In the genomic region with DNA sequence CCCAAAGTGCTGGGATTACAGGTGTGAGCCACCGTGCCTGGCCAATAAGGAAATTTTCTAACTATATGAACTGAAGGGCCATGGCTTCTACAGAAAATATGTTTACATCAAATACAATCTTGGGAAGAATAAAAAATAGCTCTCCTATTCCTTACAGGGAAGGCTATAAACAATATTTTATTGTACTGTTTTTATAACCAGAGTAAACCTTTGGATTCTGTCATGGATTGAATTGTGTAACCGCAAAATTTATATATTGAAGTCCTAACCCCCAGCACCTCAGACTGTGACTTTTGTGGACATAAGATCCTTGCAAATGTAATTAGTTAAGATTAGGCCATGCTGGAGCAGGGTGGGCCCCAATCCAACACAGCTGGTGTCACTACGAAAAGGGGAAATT, we compare ENCODE assay signal across 19 cellular contexts. TPM values are rescaled to one million over a fixed set of nuclear protein-coding genes. Genes with fewer than 3 reads are reported as not detected.
DNase-seq lines count a peak whose midpoint lies in the region; ATAC-seq, FAIRE-seq and TF ChIP-seq lines count a peak whose summit lies in the region.
"Had no signal": no experiment of that assay in that cellular context is flagged by ENCODE, and none has a peak within 500 bp of the region (broad histone marks: within the 10 kb centered on the region; RNA-seq: fewer than 3 reads in every experiment).

No MANE protein-coding gene starts in this region.

- peaks cover 46% of the 10 kb centered on the region for H3K36me3 Mint-ChIP-seq in T-helper 2 cell treated with Interferon-gamma antibody and Interleukin-4, amounts not matched to agents 5 μg/mL and 100 μg/mL, for 36 hours (ENCODE audit: low read depth)

- DNase-seq in D721Med (ENCODE audit: insufficient read length, low spot score) (no peak), RWPE1 (ENCODE audit: low spot score) (no peak), colonic mucosa (no peak), tibial artery (no peak)
- DNase-seq in T-helper 2 cell treated with Interferon-gamma antibody and Interleukin-4, amounts not matched to agents 5 μg/mL and 100 μg/mL, for 36 hours (ENCODE audit: low spot score) = no peak
- DNase-seq: ACHN; BE2C; C1 segment of cervical spinal cord; CD4-positive, CD25-positive, alpha-beta regulatory T cell; CD8-positive, alpha-beta memory T cell; COR-L47; GDM1; GM23248 had no signal

- CTCF ChIA-PET in RWPE1 (lab: Yijun Ruan, JAX) = interaction anchor here (0.7 kb wide), 1 partner anchor 218 kb away, joined by 3 read pairs; no protein-coding TSS in a partner anchor

- FAIRE-seq in D721Med (lab: Jason Lieb, UNC) = peak; percentile 79
- FAIRE-seq: A204.1, GM12892, GM18507 had no signal

- no peaks in the 10 kb centered on the region for H3K9me3 ChIP-seq in colonic mucosa
- H3K9me3 ChIP-seq in mucosa of rectum (ENCODE audit: control insufficient read depth in 2 of 2, low read length in 2 of 2) = no peaks in the 10 kb centered on the region
- H3K9me3 ChIP-seq in tibial artery = no peaks in the 10 kb centered on the region
- H3K9me3 ChIP-seq: BE2C, HAP-1 had no signal

- peaks cover 4% of the 10 kb centered on the region for H3K4me1 Mint-ChIP-seq in T-helper 2 cell treated with Interferon-gamma antibody and Interleukin-4, amounts not matched to agents 5 μg/mL and 100 μg/mL, for 36 hours (ENCODE audit: low read depth)

- TF ChIP-seq CTCF in D721Med (IDR thresholded peaks at IDR 0.05; ENCODE audit: insufficient read depth, missing control alignments) (no peak), RWPE1 (conservative IDR thresholded peaks at IDR 0.05; ENCODE audit: low read depth) (no peak), colonic mucosa (IDR thresholded peaks at IDR 0.05) (no peak), tibial artery (IDR thresholded peaks at IDR 0.05) (no peak)

- H3K4me1 ChIP-seq in colonic mucosa = peaks cover 4% of the 10 kb centered on the region
- H3K4me1 ChIP-seq in mucosa of rectum (ENCODE audit: control insufficient read depth in 2 of 2, insufficient read depth in 2 of 2, low read length in 2 of 2) = peaks cover 6 to 14% of the 10 kb centered on the region in 2 donors
- H3K4me1 ChIP-seq in tibial artery = peaks cover 0 to under 1% (median 0%) of the 10 kb centered on the region in 4 donors
- H3K4me1 ChIP-seq: BE2C, HAP-1 had no signal

- H3K4me3 ChIP-seq in colonic mucosa (no peak overlapping the region), mucosa of rectum (ENCODE audit: low read length in 2 of 2) (no peak overlapping the region), tibial artery (no peak overlapping the region)
- H3K4me3 ChIP-seq: GM23248, HAP-1 had no signal

- no peaks in the 10 kb centered on the region for H3K27me3 ChIP-seq in colonic mucosa
- H3K27me3 ChIP-seq in mucosa of rectum (ENCODE audit: control insufficient read depth in 2 of 2, insufficient read depth in 2 of 2, low read length in 2 of 2) = no peaks in the 10 kb centered on the region
- H3K27me3 ChIP-seq in tibial artery = no peaks in the 10 kb centered on the region
- H3K27me3 ChIP-seq: BE2C had no signal

- no peaks in the 10 kb centered on the region for H3K9me3 Mint-ChIP-seq in T-helper 2 cell treated with Interferon-gamma antibody and Interleukin-4, amounts not matched to agents 5 μg/mL and 100 μg/mL, for 36 hours
- H3K9me3 Mint-ChIP-seq: CD4-positive, CD25-positive, alpha-beta regulatory T cell; CD8-positive, alpha-beta memory T cell had no signal

- no peaks in the 10 kb centered on the region for H3K27me3 Mint-ChIP-seq in T-helper 2 cell treated with Interferon-gamma antibody and Interleukin-4, amounts not matched to agents 5 μg/mL and 100 μg/mL, for 36 hours (ENCODE audit: low read depth)
- H3K27me3 Mint-ChIP-seq: CD4-positive, CD25-positive, alpha-beta regulatory T cell; CD8-positive, alpha-beta memory T cell had no signal

- H3K36me3 ChIP-seq in colonic mucosa (peaks cover 9% of the 10 kb centered on the region), mucosa of rectum (ENCODE audit: control insufficient read depth in 2 of 2, insufficient read depth in 2 of 2, low read length in 2 of 2) (peaks cover 28 to 37% of the 10 kb centered on the region in 2 donors), tibial artery (peaks cover 20 to 77% (median 51%) of the 10 kb centered on the region in 3 donors)

- no peak for ATAC-seq in HG02588 (IDR thresholded peaks at IDR 0.05; ENCODE audit: unreplicated experiment)

- no peak overlapping the region for H3K4me3 Mint-ChIP-seq in T-helper 2 cell treated with Interferon-gamma antibody and Interleukin-4, amounts not matched to agents 5 μg/mL and 100 μg/mL, for 36 hours
- H3K4me3 Mint-ChIP-seq: CD4-positive, CD25-positive, alpha-beta regulatory T cell; CD8-positive, alpha-beta memory T cell had no signal

- POLR2A ChIA-PET in RWPE1 (lab: Yijun Ruan, JAX; ENCODE audit: low non-redundant PET) = no interaction called here

- H3K9ac ChIP-seq in colonic mucosa (ENCODE audit: low read depth in 2 of 2, low read length in 2 of 2) (peak overlapping the region in 1 of 2 donors; percentile 31), mucosa of rectum (ENCODE audit: low read depth in 1 of 2, low read length in 2 of 2) (no peak overlapping the region)
- H3K9ac ChIP-seq: GM23248 had no signal

- H3K27ac Mint-ChIP-seq in T-helper 2 cell treated with Interferon-gamma antibody and Interleukin-4, amounts not matched to agents 5 μg/mL and 100 μg/mL, for 36 hours = no peak overlapping the region
- H3K27ac Mint-ChIP-seq: CD4-positive, CD25-positive, alpha-beta regulatory T cell had no signal

- intact Hi-C loops in colonic mucosa (cut with DNase I) (no loop called here), tibial artery (cut with DNase I; ENCODE audit: low total_unique reads) (no loop called here)

- 0 out of 2 replicates have a peak overlapping the region, but pooled peaks have one; percentile 2 for H3K27ac ChIP-seq in RWPE1
- peak overlapping the region; percentile 62 for H3K27ac ChIP-seq in colonic mucosa
- H3K27ac ChIP-seq in mucosa of rectum (ENCODE audit: low read depth in 2 of 2, low read length in 2 of 2) = peak overlapping the region; percentile 64 to 76
- H3K27ac ChIP-seq in tibial artery = no peak overlapping the region
- H3K27ac ChIP-seq: GM23248 had no signal

RNA-seq across cellular contexts. Expression of a gene that starts 8.3 kb away (rescaled TPM):
- 10 to 100 TPM; 51.8 to 59.6 TPM for total RNA-seq in colonic mucosa

RNA-seq across cellular contexts. Expression of a gene that starts 15.6 kb away (rescaled TPM):
- 100 to 1,000 TPM; 101 to 138 TPM for total RNA-seq in colonic mucosa

RNA-seq across cellular contexts. Expression of a gene that starts 21.3 kb away (rescaled TPM):
- total RNA-seq in colonic mucosa = 10 to 100 TPM; 74.9 to 88.0 TPM

Comparison
In these comparisons a context has a peak if more than half of its experiments do, and no peak if none do; other contexts are left out.
1. H3K27ac ChIP-seq: peak in RWPE1 (single experiment), colonic mucosa (single experiment) and mucosa of rectum (2 of 2); none in tibial artery (0 of 2).